Comparison of ENCODE assay signal across 8 cellular contexts in genomic region chr11:911031-911889, GRCh38. TPM values are rescaled to one million over a fixed set of nuclear protein-coding genes. Genes with fewer than 3 reads are reported as not detected.
DNase-seq lines count a peak whose midpoint lies in the region; ATAC-seq, FAIRE-seq and TF ChIP-seq lines count a peak whose summit lies in the region.

No MANE protein-coding gene starts in this region.

- peak; percentile 33 for FAIRE-seq in HTR-8/SVneo (lab: Jason Lieb, UNC)

- WGBS in ectodermal cell, 2 experiments, result 6 to 7% methylated on average over 68 of the region's 68 CpGs
- WGBS in stomach, 5 donors, result 4 to 7% (median 4%) methylated on average over 49 to 68 of the region's 68 CpGs

- peak; percentile 38 for ATAC-seq in GM19395 (IDR thresholded peaks at IDR 0.05; ENCODE audit: unreplicated experiment)

- no peaks in the 10 kb centered on the region for H3K27me3 ChIP-seq in BLaER1 treated with 17β-estradiol and CSF1 and Interleukin-3, amounts not matched to agents 10 nM and 100 nM
- no peaks in the 10 kb centered on the region for H3K27me3 ChIP-seq in ectodermal cell (ENCODE audit: control insufficient read depth, insufficient read depth, low read length, poor library complexity, severe bottlenecking)
- H3K27me3 ChIP-seq in mononuclear cell (ENCODE audit: insufficient read depth, low read length), result no peaks in the 10 kb centered on the region
- no peaks in the 10 kb centered on the region for H3K27me3 ChIP-seq in stomach

- peaks cover 26 to 74% (median 40%) of the 10 kb centered on the region in 10 experiments for H3K4me1 ChIP-seq in BLaER1 treated with 17β-estradiol and CSF1 and Interleukin-3, amounts not matched to agents 10 nM and 100 nM
- H3K4me1 ChIP-seq in ectodermal cell (ENCODE audit: control insufficient read depth, insufficient read depth, low read length) (peaks cover 9% of the 10 kb centered on the region), mononuclear cell (ENCODE audit: insufficient read depth, low read length) (peaks cover 17% of the 10 kb centered on the region), stomach (peaks cover 12 to 36% (median 30%) of the 10 kb centered on the region in 4 donors)

- DNase-seq in HTR-8/SVneo (ENCODE audit: insufficient read length, low spot score), result peak; percentile 57
- peak; percentile 59 for DNase-seq in UCSD-AML1 (lab: John Stamatoyannopoulos, UW; ENCODE audit: unreplicated experiment)
- DNase-seq in stomach, result peak; percentile 42
- DNase-seq in NK-92 (lab: John Stamatoyannopoulos, UW; ENCODE audit: unreplicated experiment), result no peak

- peak overlapping the region; percentile 86 to 98 (median 94) for H3K4me2 ChIP-seq in BLaER1 treated with 17β-estradiol and CSF1 and Interleukin-3, amounts not matched to agents 10 nM and 100 nM

- H3K36me3 ChIP-seq in BLaER1 treated with 17β-estradiol and CSF1 and Interleukin-3, amounts not matched to agents 10 nM and 100 nM, result peaks cover 0 to 32% (median 20%) of the 10 kb centered on the region in 11 experiments; a peak in 16 of 22 replicates
- H3K36me3 ChIP-seq in ectodermal cell (ENCODE audit: control insufficient read depth, insufficient read depth, low read length), result no peaks in the 10 kb centered on the region
- peaks cover 0 to 21% (median 8%) of the 10 kb centered on the region in 4 donors for H3K36me3 ChIP-seq in stomach

- intact Hi-C loops in stomach (cut with DNase I; ENCODE audit: low total_unique reads), result no loop called here

- TF ChIP-seq POLR2A in stomach (IDR thresholded peaks at IDR 0.05), result no peak

- no peak for TF ChIP-seq CTCF in stomach (IDR thresholded peaks at IDR 0.05)

- H3K27ac ChIP-seq in BLaER1 treated with 17β-estradiol and CSF1 and Interleukin-3, amounts not matched to agents 10 nM and 100 nM, result peak overlapping the region; percentile 92 to 97 (median 95)
- no peak overlapping the region for H3K27ac ChIP-seq in ectodermal cell (ENCODE audit: insufficient read depth, low read depth, low read length, poor library complexity, severe bottlenecking)
- peak overlapping the region; percentile 85 to 98 (median 93) for H3K27ac ChIP-seq in stomach

- TF ChIP-seq EP300 in stomach (IDR thresholded peaks at IDR 0.05), result no peak

- H3K9ac ChIP-seq in BLaER1 treated with 17β-estradiol and CSF1 and Interleukin-3, amounts not matched to agents 10 nM and 100 nM, result peak overlapping the region; percentile 90 to 98 (median 96)

- H4K20me1 ChIP-seq in BLaER1 treated with 17β-estradiol and CSF1 and Interleukin-3, amounts not matched to agents 10 nM and 100 nM, result peaks cover 0 to 39% (median 32%) of the 10 kb centered on the region in 11 experiments; a peak in 19 of 22 replicates

- H3K9me3 ChIP-seq in BLaER1 treated with 17β-estradiol and CSF1 and Interleukin-3, amounts not matched to agents 10 nM and 100 nM (replicated peaks in 1 of 11), result no peaks in the 10 kb centered on the region
- no peaks in the 10 kb centered on the region for H3K9me3 ChIP-seq in ectodermal cell (ENCODE audit: control insufficient read depth, low read length)
- H3K9me3 ChIP-seq in mononuclear cell (ENCODE audit: low read depth, low read length), result no peaks in the 10 kb centered on the region
- no peaks in the 10 kb centered on the region for H3K9me3 ChIP-seq in stomach

- H3K4me3 ChIP-seq in BLaER1 treated with 17β-estradiol and CSF1 and Interleukin-3, amounts not matched to agents 10 nM and 100 nM, result peak overlapping the region; percentile 81 to 97 (median 91)
- H3K4me3 ChIP-seq in ectodermal cell (ENCODE audit: insufficient read depth, low read depth, low read length) (peak overlapping the region; percentile 77), mononuclear cell (ENCODE audit: low read length) (peak overlapping the region; percentile 61), stomach (peak overlapping the region; percentile 75 to 100 (median 86))

RNA-seq across cellular contexts. Expression of gene CHID1, which starts 0.7 kb away (rescaled TPM):
- 78.5 TPM for polyA plus RNA-seq in ectodermal cell (2013, experiment 1 of 4)
- 85.8 TPM for polyA plus RNA-seq in ectodermal cell (2013, experiment 2 of 4)
- 61.2 TPM for polyA plus RNA-seq in ectodermal cell (2013, experiment 3 of 4)
- 65.1 TPM for polyA plus RNA-seq in ectodermal cell (2013, experiment 4 of 4)
- total RNA-seq in mononuclear cell (8.2 TPM), stomach (100 to 1,000 TPM in 1 of 5 donors, 10 to 100 TPM in 4; 35.4 to 121 (median 78.6) TPM)
- 10 to 100 TPM; 40.9 to 46.4 (median 42.3) TPM for polyA plus RNA-seq in stomach

RNA-seq across cellular contexts. Expression of gene AP2A2, which starts 14.4 kb away (rescaled TPM):
- 78.9 TPM for polyA plus RNA-seq in ectodermal cell (2013, experiment 1 of 4)
- polyA plus RNA-seq in ectodermal cell (2013, experiment 2 of 4), result 89.4 TPM
- polyA plus RNA-seq in ectodermal cell (2013, experiment 3 of 4), result 58.3 TPM
- 65.9 TPM for polyA plus RNA-seq in ectodermal cell (2013, experiment 4 of 4)
- total RNA-seq in mononuclear cell (40.0 TPM), stomach (100 to 1,000 TPM in 2 of 5 donors, 10 to 100 TPM in 3; 30.3 to 350 (median 64.5) TPM)
- polyA plus RNA-seq in stomach, result 10 to 100 TPM; 15.0 to 19.1 (median 18.1) TPM
